1 cellular context compared by ENCODE assay signal in genomic region chr5:98796197-98796972, GRCh38.
TF ChIP-seq lines count a peak whose summit lies in the region.

No MANE protein-coding gene starts in this region.

TF ChIP-seq in GM23338, 12 proteins besides CTCF, POLR2A, EP300 and RAD21 (continued from another document):
- TF ChIP-seq, protein P1, sequence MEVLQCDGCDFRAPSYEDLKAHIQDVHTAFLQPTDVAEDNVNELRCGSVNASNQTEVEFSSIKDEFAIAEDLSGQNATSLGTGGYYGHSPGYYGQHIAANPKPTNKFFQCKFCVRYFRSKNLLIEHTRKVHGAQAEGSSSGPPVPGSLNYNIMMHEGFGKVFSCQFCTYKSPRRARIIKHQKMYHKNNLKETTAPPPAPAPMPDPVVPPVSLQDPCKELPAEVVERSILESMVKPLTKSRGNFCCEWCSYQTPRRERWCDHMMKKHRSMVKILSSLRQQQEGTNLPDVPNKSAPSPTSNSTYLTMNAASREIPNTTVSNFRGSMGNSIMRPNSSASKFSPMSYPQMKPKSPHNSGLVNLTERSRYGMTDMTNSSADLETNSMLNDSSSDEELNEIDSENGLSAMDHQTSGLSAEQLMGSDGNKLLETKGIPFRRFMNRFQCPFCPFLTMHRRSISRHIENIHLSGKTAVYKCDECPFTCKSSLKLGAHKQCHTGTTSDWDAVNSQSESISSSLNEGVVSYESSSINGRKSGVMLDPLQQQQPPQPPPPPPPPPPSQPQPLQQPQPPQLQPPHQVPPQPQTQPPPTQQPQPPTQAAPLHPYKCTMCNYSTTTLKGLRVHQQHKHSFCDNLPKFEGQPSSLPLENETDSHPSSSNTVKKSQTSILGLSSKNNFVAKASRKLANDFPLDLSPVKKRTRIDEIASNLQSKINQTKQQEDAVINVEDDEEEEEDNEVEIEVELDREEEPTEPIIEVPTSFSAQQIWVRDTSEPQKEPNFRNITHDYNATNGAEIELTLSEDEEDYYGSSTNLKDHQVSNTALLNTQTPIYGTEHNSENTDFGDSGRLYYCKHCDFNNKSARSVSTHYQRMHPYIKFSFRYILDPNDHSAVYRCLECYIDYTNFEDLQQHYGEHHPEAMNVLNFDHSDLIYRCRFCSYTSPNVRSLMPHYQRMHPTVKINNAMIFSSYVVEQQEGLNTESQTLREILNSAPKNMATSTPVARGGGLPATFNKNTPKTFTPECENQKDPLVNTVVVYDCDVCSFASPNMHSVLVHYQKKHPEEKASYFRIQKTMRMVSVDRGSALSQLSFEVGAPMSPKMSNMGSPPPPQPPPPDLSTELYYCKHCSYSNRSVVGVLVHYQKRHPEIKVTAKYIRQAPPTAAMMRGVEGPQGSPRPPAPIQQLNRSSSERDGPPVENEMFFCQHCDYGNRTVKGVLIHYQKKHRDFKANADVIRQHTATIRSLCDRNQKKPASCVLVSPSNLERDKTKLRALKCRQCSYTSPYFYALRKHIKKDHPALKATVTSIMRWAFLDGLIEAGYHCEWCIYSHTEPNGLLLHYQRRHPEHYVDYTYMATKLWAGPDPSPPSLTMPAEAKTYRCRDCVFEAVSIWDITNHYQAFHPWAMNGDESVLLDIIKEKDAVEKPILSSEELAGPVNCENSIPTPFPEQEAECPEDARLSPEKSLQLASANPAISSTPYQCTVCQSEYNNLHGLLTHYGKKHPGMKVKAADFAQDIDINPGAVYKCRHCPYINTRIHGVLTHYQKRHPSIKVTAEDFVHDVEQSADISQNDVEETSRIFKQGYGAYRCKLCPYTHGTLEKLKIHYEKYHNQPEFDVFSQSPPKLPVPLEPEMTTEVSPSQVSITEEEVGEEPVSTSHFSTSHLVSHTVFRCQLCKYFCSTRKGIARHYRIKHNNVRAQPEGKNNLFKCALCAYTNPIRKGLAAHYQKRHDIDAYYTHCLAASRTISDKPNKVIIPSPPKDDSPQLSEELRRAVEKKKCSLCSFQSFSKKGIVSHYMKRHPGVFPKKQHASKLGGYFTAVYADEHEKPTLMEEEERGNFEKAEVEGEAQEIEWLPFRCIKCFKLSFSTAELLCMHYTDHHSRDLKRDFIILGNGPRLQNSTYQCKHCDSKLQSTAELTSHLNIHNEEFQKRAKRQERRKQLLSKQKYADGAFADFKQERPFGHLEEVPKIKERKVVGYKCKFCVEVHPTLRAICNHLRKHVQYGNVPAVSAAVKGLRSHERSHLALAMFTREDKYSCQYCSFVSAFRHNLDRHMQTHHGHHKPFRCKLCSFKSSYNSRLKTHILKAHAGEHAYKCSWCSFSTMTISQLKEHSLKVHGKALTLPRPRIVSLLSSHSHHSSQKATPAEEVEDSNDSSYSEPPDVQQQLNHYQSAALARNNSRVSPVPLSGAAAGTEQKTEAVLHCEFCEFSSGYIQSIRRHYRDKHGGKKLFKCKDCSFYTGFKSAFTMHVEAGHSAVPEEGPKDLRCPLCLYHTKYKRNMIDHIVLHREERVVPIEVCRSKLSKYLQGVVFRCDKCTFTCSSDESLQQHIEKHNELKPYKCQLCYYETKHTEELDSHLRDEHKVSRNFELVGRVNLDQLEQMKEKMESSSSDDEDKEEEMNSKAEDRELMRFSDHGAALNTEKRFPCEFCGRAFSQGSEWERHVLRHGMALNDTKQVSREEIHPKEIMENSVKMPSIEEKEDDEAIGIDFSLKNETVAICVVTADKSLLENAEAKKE (CRISPR knock-in tag; IDR thresholded peaks at IDR 0.05) = no peak
- no peak for TF ChIP-seq ZNF114 (CRISPR knock-in tag; IDR thresholded peaks at IDR 0.05)
- no peak for TF ChIP-seq EZH2 (IDR thresholded peaks at IDR 0.05; ENCODE audit: low read depth, unreplicated experiment)
- TF ChIP-seq ZNF331 (CRISPR knock-in tag; IDR thresholded peaks at IDR 0.05; ENCODE audit: low read depth) = no peak
- TF ChIP-seq POLR2AphosphoS5 (IDR thresholded peaks at IDR 0.05; ENCODE audit: low read depth) = no peak
- TF ChIP-seq JUNB (IDR thresholded peaks at IDR 0.05; ENCODE audit: unreplicated experiment) = no peak
- TF ChIP-seq NANOG (IDR thresholded peaks at IDR 0.05; ENCODE audit: borderline replicate concordance) = no peak
- TF ChIP-seq, protein P2, sequence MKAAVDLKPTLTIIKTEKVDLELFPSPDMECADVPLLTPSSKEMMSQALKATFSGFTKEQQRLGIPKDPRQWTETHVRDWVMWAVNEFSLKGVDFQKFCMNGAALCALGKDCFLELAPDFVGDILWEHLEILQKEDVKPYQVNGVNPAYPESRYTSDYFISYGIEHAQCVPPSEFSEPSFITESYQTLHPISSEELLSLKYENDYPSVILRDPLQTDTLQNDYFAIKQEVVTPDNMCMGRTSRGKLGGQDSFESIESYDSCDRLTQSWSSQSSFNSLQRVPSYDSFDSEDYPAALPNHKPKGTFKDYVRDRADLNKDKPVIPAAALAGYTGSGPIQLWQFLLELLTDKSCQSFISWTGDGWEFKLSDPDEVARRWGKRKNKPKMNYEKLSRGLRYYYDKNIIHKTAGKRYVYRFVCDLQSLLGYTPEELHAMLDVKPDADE (IDR thresholded peaks at IDR 0.05) = no peak
- no peak for TF ChIP-seq STAT1 (IDR thresholded peaks at IDR 0.05; ENCODE audit: unreplicated experiment)
- TF ChIP-seq EZH2phosphoT487 (IDR thresholded peaks at IDR 0.05; ENCODE audit: unreplicated experiment) = no peak
